ENCODE assay signal across 1 cellular context in the genomic region with DNA sequence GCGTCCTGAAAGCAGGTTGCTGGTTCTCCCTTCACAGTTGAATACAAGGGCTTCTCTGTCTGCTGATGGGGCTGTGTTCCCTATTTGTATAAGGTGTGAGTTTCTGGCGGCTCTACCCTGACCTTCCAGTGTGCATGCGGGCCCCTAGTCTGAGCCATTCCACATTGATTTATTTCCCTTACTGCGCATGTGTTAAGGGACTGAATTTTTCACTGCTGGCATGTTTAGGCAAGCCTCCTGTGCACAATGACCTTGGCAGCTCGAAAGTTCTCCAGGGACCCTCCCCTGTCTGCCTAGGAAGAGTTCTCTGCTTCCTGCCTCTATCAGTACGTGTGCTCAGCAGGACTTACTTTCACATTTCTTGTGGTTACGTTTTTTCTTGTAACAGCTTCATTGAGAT.
TF ChIP-seq lines count a peak whose summit lies in the region.

No MANE protein-coding gene starts in this region.

TF ChIP-seq in HepG2, 621 proteins besides CTCF, POLR2A, EP300 and RAD21 (continued from another document and continues in another):
- TF ChIP-seq, protein P1, sequence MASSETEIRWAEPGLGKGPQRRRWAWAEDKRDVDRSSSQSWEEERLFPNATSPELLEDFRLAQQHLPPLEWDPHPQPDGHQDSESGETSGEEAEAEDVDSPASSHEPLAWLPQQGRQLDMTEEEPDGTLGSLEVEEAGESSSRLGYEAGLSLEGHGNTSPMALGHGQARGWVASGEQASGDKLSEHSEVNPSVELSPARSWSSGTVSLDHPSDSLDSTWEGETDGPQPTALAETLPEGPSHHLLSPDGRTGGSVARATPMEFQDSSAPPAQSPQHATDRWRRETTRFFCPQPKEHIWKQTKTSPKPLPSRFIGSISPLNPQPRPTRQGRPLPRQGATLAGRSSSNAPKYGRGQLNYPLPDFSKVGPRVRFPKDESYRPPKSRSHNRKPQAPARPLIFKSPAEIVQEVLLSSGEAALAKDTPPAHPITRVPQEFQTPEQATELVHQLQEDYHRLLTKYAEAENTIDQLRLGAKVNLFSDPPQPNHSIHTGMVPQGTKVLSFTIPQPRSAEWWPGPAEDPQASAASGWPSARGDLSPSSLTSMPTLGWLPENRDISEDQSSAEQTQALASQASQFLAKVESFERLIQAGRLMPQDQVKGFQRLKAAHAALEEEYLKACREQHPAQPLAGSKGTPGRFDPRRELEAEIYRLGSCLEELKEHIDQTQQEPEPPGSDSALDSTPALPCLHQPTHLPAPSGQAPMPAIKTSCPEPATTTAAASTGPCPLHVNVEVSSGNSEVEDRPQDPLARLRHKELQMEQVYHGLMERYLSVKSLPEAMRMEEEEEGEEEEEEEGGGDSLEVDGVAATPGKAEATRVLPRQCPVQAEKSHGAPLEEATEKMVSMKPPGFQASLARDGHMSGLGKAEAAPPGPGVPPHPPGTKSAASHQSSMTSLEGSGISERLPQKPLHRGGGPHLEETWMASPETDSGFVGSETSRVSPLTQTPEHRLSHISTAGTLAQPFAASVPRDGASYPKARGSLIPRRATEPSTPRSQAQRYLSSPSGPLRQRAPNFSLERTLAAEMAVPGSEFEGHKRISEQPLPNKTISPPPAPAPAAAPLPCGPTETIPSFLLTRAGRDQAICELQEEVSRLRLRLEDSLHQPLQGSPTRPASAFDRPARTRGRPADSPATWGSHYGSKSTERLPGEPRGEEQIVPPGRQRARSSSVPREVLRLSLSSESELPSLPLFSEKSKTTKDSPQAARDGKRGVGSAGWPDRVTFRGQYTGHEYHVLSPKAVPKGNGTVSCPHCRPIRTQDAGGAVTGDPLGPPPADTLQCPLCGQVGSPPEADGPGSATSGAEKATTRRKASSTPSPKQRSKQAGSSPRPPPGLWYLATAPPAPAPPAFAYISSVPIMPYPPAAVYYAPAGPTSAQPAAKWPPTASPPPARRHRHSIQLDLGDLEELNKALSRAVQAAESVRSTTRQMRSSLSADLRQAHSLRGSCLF (CRISPR knock-in tag; IDR thresholded peaks at IDR 0.05; ENCODE audit: borderline replicate concordance): no peak
- no peak for TF ChIP-seq ATF7 (IDR thresholded peaks at IDR 0.05)
- TF ChIP-seq ATF7 (CRISPR knock-in tag; IDR thresholded peaks at IDR 0.05): no peak
- no peak for TF ChIP-seq ZNF546 (CRISPR knock-in tag; conservative IDR thresholded peaks at IDR 0.05)
- TF ChIP-seq SRSF1 (optimal IDR thresholded peaks at IDR 0.05; ENCODE audit: low read depth, low read length): no peak
- TF ChIP-seq TFDP2 (CRISPR knock-in tag; IDR thresholded peaks at IDR 0.05): peak; percentile 31; the same call in 1 of the 2 replicates
- no peak for TF ChIP-seq ZFP36 (IDR thresholded peaks at IDR 0.05; ENCODE audit: borderline replicate concordance, low read depth, low read length, partially characterized antibody)
- TF ChIP-seq, protein P2, sequence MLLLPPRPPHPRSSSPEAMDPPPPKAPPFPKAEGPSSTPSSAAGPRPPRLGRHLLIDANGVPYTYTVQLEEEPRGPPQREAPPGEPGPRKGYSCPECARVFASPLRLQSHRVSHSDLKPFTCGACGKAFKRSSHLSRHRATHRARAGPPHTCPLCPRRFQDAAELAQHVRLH (CRISPR knock-in tag; IDR thresholded peaks at IDR 0.05; ENCODE audit: borderline replicate concordance, low read depth): no peak
- TF ChIP-seq ZNF101 (CRISPR knock-in tag; IDR thresholded peaks at IDR 0.05; ENCODE audit: borderline replicate concordance, low read depth): no peak
- TF ChIP-seq CENPT (CRISPR knock-in tag; IDR thresholded peaks at IDR 0.05; ENCODE audit: low read depth): no peak
- no peak for TF ChIP-seq ZNF598 (CRISPR knock-in tag; IDR thresholded peaks at IDR 0.05; ENCODE audit: borderline replicate concordance)
- no peak for TF ChIP-seq NFYC (CRISPR knock-in tag; IDR thresholded peaks at IDR 0.05)
- peak; percentile 57 for TF ChIP-seq TEAD3 (CRISPR knock-in tag; optimal IDR thresholded peaks at IDR 0.05; ENCODE audit: borderline replicate concordance)
- TF ChIP-seq CEBPB (IDR thresholded peaks at IDR 0.05; ENCODE audit: borderline replicate concordance, low read depth, low read length): no peak
- no peak for TF ChIP-seq CCDC6 (CRISPR knock-in tag; IDR thresholded peaks at IDR 0.05)
- TF ChIP-seq FOXA3 (CRISPR knock-in tag; IDR thresholded peaks at IDR 0.05): peak; percentile 17; the same call in 1 of the 2 replicates
- TF ChIP-seq ZBTB20 (CRISPR knock-in tag; IDR thresholded peaks at IDR 0.05; ENCODE audit: borderline replicate concordance, low read depth): 0 out of 2 replicates have a peak, but pooled peaks have one; percentile 45
- TF ChIP-seq KAT8 (CRISPR knock-in tag; IDR thresholded peaks at IDR 0.05): 0 out of 2 replicates have a peak, but pooled peaks have one; percentile 26
- TF ChIP-seq AHDC1 (CRISPR knock-in tag; IDR thresholded peaks at IDR 0.05; ENCODE audit: borderline replicate concordance): peak; percentile 59; the same call in 1 of the 2 replicates
- TF ChIP-seq, protein P3, sequence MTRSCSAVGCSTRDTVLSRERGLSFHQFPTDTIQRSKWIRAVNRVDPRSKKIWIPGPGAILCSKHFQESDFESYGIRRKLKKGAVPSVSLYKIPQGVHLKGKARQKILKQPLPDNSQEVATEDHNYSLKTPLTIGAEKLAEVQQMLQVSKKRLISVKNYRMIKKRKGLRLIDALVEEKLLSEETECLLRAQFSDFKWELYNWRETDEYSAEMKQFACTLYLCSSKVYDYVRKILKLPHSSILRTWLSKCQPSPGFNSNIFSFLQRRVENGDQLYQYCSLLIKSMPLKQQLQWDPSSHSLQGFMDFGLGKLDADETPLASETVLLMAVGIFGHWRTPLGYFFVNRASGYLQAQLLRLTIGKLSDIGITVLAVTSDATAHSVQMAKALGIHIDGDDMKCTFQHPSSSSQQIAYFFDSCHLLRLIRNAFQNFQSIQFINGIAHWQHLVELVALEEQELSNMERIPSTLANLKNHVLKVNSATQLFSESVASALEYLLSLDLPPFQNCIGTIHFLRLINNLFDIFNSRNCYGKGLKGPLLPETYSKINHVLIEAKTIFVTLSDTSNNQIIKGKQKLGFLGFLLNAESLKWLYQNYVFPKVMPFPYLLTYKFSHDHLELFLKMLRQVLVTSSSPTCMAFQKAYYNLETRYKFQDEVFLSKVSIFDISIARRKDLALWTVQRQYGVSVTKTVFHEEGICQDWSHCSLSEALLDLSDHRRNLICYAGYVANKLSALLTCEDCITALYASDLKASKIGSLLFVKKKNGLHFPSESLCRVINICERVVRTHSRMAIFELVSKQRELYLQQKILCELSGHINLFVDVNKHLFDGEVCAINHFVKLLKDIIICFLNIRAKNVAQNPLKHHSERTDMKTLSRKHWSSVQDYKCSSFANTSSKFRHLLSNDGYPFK (CRISPR knock-in tag; IDR thresholded peaks at IDR 0.05; ENCODE audit: borderline replicate concordance): no peak
- no peak for TF ChIP-seq AKAP8 (CRISPR knock-in tag; IDR thresholded peaks at IDR 0.05)
- TF ChIP-seq CEBPG (CRISPR knock-in tag; IDR thresholded peaks at IDR 0.05): peak; percentile 27
- TF ChIP-seq ZNF747 (CRISPR knock-in tag; IDR thresholded peaks at IDR 0.05; ENCODE audit: borderline replicate concordance): no peak
- TF ChIP-seq, protein P4, sequence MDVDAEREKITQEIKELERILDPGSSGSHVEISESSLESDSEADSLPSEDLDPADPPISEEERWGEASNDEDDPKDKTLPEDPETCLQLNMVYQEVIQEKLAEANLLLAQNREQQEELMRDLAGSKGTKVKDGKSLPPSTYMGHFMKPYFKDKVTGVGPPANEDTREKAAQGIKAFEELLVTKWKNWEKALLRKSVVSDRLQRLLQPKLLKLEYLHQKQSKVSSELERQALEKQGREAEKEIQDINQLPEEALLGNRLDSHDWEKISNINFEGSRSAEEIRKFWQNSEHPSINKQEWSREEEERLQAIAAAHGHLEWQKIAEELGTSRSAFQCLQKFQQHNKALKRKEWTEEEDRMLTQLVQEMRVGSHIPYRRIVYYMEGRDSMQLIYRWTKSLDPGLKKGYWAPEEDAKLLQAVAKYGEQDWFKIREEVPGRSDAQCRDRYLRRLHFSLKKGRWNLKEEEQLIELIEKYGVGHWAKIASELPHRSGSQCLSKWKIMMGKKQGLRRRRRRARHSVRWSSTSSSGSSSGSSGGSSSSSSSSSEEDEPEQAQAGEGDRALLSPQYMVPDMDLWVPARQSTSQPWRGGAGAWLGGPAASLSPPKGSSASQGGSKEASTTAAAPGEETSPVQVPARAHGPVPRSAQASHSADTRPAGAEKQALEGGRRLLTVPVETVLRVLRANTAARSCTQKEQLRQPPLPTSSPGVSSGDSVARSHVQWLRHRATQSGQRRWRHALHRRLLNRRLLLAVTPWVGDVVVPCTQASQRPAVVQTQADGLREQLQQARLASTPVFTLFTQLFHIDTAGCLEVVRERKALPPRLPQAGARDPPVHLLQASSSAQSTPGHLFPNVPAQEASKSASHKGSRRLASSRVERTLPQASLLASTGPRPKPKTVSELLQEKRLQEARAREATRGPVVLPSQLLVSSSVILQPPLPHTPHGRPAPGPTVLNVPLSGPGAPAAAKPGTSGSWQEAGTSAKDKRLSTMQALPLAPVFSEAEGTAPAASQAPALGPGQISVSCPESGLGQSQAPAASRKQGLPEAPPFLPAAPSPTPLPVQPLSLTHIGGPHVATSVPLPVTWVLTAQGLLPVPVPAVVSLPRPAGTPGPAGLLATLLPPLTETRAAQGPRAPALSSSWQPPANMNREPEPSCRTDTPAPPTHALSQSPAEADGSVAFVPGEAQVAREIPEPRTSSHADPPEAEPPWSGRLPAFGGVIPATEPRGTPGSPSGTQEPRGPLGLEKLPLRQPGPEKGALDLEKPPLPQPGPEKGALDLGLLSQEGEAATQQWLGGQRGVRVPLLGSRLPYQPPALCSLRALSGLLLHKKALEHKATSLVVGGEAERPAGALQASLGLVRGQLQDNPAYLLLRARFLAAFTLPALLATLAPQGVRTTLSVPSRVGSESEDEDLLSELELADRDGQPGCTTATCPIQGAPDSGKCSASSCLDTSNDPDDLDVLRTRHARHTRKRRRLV (CRISPR knock-in tag; IDR thresholded peaks at IDR 0.05): no peak
- TF ChIP-seq, protein P5, sequence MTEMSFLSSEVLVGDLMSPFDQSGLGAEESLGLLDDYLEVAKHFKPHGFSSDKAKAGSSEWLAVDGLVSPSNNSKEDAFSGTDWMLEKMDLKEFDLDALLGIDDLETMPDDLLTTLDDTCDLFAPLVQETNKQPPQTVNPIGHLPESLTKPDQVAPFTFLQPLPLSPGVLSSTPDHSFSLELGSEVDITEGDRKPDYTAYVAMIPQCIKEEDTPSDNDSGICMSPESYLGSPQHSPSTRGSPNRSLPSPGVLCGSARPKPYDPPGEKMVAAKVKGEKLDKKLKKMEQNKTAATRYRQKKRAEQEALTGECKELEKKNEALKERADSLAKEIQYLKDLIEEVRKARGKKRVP (CRISPR knock-in tag; IDR thresholded peaks at IDR 0.05): no peak
